ENCODE assay signal across 19 cellular contexts in the genomic region with DNA sequence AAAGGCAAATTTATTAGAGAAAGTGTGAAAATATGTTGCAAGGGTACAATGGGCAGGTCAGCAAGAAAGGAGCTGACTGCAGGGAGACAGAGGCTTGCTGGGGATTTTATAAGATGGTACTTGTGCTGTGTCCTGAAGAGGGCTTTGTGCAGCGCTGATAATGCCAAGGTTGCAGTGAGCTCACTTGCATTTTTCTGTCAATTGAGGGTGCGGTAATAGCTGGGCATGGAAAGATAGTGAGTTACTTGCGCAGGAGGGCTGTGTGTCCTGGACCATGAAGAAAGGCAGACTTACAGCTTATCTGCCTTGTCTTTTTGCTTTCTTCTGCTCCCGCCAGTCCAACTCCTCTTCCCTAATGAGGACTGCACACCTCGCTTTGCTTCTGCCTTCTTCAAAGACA. TPM values are rescaled to one million over a fixed set of nuclear protein-coding genes. Genes with fewer than 3 reads are reported as not detected.
DNase-seq lines count a peak whose midpoint lies in the region; ATAC-seq and TF ChIP-seq lines count a peak whose summit lies in the region.
"Had no signal": no experiment of that assay in that cellular context is flagged by ENCODE, and none has a peak within 500 bp of the region (broad histone marks: within the 10 kb centered on the region; RNA-seq: fewer than 3 reads in every experiment).

No MANE protein-coding gene starts in this region.

- H3K27me3 ChIP-seq in testis: no peaks in the 10 kb centered on the region
- H3K27me3 ChIP-seq: BE2C had no signal

- peak overlapping the region; percentile 0 to 3 for H3K27ac ChIP-seq in testis

- no peak for TF ChIP-seq POLR2A in testis (IDR thresholded peaks at IDR 0.05)

- no peaks in the 10 kb centered on the region for H3K27me3 Mint-ChIP-seq in activated T-cell treated with anti-CD3 and anti-CD28 coated beads, Interleukin-2, amount 50 U/mL, for 24 hours
- no peaks in the 10 kb centered on the region for H3K27me3 Mint-ChIP-seq in activated T-cell treated with anti-CD3 and anti-CD28 coated beads, Interleukin-2, amount 50 U/mL, for 4 hours (ENCODE audit: low read depth)
- no peaks in the 10 kb centered on the region for H3K27me3 Mint-ChIP-seq in T-helper 17 cell
- H3K27me3 Mint-ChIP-seq in endothelial cell (ENCODE audit: unreplicated experiment): no peaks in the 10 kb centered on the region
- H3K27me3 Mint-ChIP-seq: CD4-positive, alpha-beta T cell had no signal

- no peak overlapping the region for H3K4me3 Mint-ChIP-seq in activated T-cell treated with anti-CD3 and anti-CD28 coated beads, Interleukin-2, amount 50 U/mL, for 24 hours
- no peak overlapping the region for H3K4me3 Mint-ChIP-seq in activated T-cell treated with anti-CD3 and anti-CD28 coated beads, Interleukin-2, amount 50 U/mL, for 4 hours
- H3K4me3 Mint-ChIP-seq in T-helper 17 cell (no peak overlapping the region), endothelial cell (ENCODE audit: unreplicated experiment) (peak overlapping the region; percentile 40)
- H3K4me3 Mint-ChIP-seq: CD4-positive, alpha-beta T cell; H9 had no signal

- H3K27ac Mint-ChIP-seq in activated T-cell treated with anti-CD3 and anti-CD28 coated beads, Interleukin-2, amount 50 U/mL, for 24 hours: peak overlapping the region; percentile 69
- H3K27ac Mint-ChIP-seq in T-helper 17 cell (peak overlapping the region; percentile 51), endothelial cell (ENCODE audit: unreplicated experiment) (no peak overlapping the region)
- H3K27ac Mint-ChIP-seq: CD4-positive, alpha-beta T cell had no signal

- no peak for ATAC-seq in activated T-cell treated with anti-CD3 and anti-CD28 coated beads, Interleukin-2, amount 50 U/mL, for 4 hours
- ATAC-seq in T-helper 17 cell: no peak
- no peak for ATAC-seq in HG02852 (IDR thresholded peaks at IDR 0.05; ENCODE audit: unreplicated experiment)
- ATAC-seq: Right ventricle myocardium inferior had no signal

- no peaks in the 10 kb centered on the region for H3K9me3 Mint-ChIP-seq in activated T-cell treated with anti-CD3 and anti-CD28 coated beads, Interleukin-2, amount 50 U/mL, for 24 hours
- H3K9me3 Mint-ChIP-seq in activated T-cell treated with anti-CD3 and anti-CD28 coated beads, Interleukin-2, amount 50 U/mL, for 4 hours: no peaks in the 10 kb centered on the region
- H3K9me3 Mint-ChIP-seq in endothelial cell (ENCODE audit: unreplicated experiment): no peaks in the 10 kb centered on the region
- H3K9me3 Mint-ChIP-seq: CD4-positive, alpha-beta T cell; H9 had no signal

- peaks cover 23% of the 10 kb centered on the region for H3K4me1 Mint-ChIP-seq in activated T-cell treated with anti-CD3 and anti-CD28 coated beads, Interleukin-2, amount 50 U/mL, for 24 hours (ENCODE audit: low read depth)
- H3K4me1 Mint-ChIP-seq in activated T-cell treated with anti-CD3 and anti-CD28 coated beads, Interleukin-2, amount 50 U/mL, for 4 hours (ENCODE audit: low read depth): peaks cover 17% of the 10 kb centered on the region
- H3K4me1 Mint-ChIP-seq in T-helper 17 cell (peaks cover 29% of the 10 kb centered on the region), endothelial cell (ENCODE audit: unreplicated experiment) (no peaks in the 10 kb centered on the region)
- H3K4me1 Mint-ChIP-seq: H9 had no signal

- no peak overlapping the region for H3K4me3 ChIP-seq in testis

- no peaks in the 10 kb centered on the region for H3K9me3 ChIP-seq in T-helper 17 cell (ENCODE audit: control insufficient read depth, low read length, poor library complexity, severe bottlenecking)
- no peaks in the 10 kb centered on the region for H3K9me3 ChIP-seq in testis
- H3K9me3 ChIP-seq: BE2C had no signal

- TF ChIP-seq CTCF in endothelial cell (IDR thresholded peaks at IDR 0.05; ENCODE audit: unreplicated experiment) (no peak), testis (IDR thresholded peaks at IDR 0.05) (no peak)

- WGBS in testis, 2 donors: 71 to 87% methylated on average over 5 of the region's 5 CpGs

- H3K36me3 Mint-ChIP-seq in activated T-cell treated with anti-CD3 and anti-CD28 coated beads, Interleukin-2, amount 50 U/mL, for 24 hours (ENCODE audit: low read depth): peaks cover 94% of the 10 kb centered on the region
- peaks cover 48% of the 10 kb centered on the region for H3K36me3 Mint-ChIP-seq in activated T-cell treated with anti-CD3 and anti-CD28 coated beads, Interleukin-2, amount 50 U/mL, for 4 hours (ENCODE audit: insufficient read depth)
- H3K36me3 Mint-ChIP-seq in T-helper 17 cell (ENCODE audit: low read depth): peaks cover 9% of the 10 kb centered on the region
- peaks cover 39% of the 10 kb centered on the region for H3K36me3 Mint-ChIP-seq in endothelial cell (ENCODE audit: low read depth, unreplicated experiment)

- H3K4me1 ChIP-seq in testis: peaks cover 3% of the 10 kb centered on the region
- H3K4me1 ChIP-seq: BE2C had no signal

- no peaks in the 10 kb centered on the region for H3K36me3 ChIP-seq in testis (ENCODE audit: low read depth, missing control alignments)

- intact Hi-C loops in testis (cut with DNase I; ENCODE audit: low total_unique reads): no loop called here

- no peak for DNase-seq in activated T-cell treated with anti-CD3 and anti-CD28 coated beads, Interleukin-2, amount 50 U/mL, for 24 hours
- no peak for DNase-seq in activated T-cell treated with anti-CD3 and anti-CD28 coated beads, Interleukin-2, amount 50 U/mL, for 4 hours
- no peak for DNase-seq in T-helper 17 cell
- no peak for DNase-seq in endothelial cell (ENCODE audit: low spot score)
- DNase-seq in testis: peak; percentile 64
- DNase-seq in UCSD-AML1 (lab: John Stamatoyannopoulos, UW; ENCODE audit: unreplicated experiment): no peak
- DNase-seq: BE2C; Calu3; CD4-positive, alpha-beta T cell; GF-D8; H9; KBM-7; NCI-H1105; NCI-H2081; NCI-H2171 treated with DMSO at 0.1 percent for 48 hours; NCI-H748 treated with DMSO at 0.1 percent for 48 hours; NK-92 treated with Interleukin-12 subunit alpha and Interleukin-12 subunit beta, amount 100 ng/mL, for 24 hours had no signal

RNA-seq across cellular contexts. Expression of gene CDC123, which starts 12.5 kb away (rescaled TPM):
- total RNA-seq in activated T-cell treated with anti-CD3 and anti-CD28 coated beads, Interleukin-2, amount 50 U/mL, for 4 hours: 100 to 1,000 TPM; 155 to 187 (median 158) TPM
- total RNA-seq in T-helper 17 cell: 10 to 100 TPM; 35.9 to 52.8 TPM
- 85.9 TPM for total RNA-seq in endothelial cell (ENCODE audit: unreplicated experiment)
- total RNA-seq in testis: 10 to 100 TPM; 62.4 to 71.7 TPM
- polyA plus RNA-seq in testis (ENCODE audit: insufficient read depth, low read depth, low replicate concordance): 87.4 TPM

RNA-seq across cellular contexts. Expression of gene NUDT5, which starts 12.8 kb away (rescaled TPM):
- total RNA-seq in activated T-cell treated with anti-CD3 and anti-CD28 coated beads, Interleukin-2, amount 50 U/mL, for 4 hours: 100 to 1,000 TPM; 104 to 109 (median 105) TPM
- 10 to 100 TPM; 27.8 to 33.5 TPM for total RNA-seq in T-helper 17 cell
- total RNA-seq in endothelial cell (ENCODE audit: unreplicated experiment): 61.8 TPM
- 10 to 100 TPM; 22.0 to 26.5 TPM for total RNA-seq in testis
- 25.9 TPM for polyA plus RNA-seq in testis (ENCODE audit: insufficient read depth, low read depth, low replicate concordance)
